In the genomic region with DNA sequence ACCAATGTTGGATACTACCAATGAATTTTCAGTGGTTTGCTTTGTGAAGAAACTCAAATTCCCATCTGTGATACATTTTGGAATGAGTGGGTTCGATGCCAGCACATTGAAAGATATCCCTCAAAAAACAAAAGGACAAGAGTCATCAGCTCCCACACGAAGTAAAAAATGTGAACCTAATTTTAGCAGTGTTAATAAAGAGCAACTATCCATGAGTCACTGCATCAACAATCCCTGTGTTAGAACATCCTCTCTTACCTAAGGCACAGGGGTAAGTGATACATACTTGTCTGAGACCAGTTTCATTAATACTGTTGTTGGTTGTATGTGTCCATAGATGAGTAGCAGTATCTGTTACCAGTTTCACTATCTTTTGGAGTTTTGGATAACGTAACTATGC, we compare ENCODE assay signal across 25 cellular contexts.
DNase-seq lines count a peak whose midpoint lies in the region; ATAC-seq and TF ChIP-seq lines count a peak whose summit lies in the region.
"Had no signal": no experiment of that assay in that cellular context is flagged by ENCODE, and none has a peak within 500 bp of the region (broad histone marks: within the 10 kb centered on the region; RNA-seq: fewer than 3 reads in every experiment).

No MANE protein-coding gene starts in this region.

- DNase-seq in COLO829 (ENCODE audit: low spot score) (peak; percentile 35), RWPE2 (ENCODE audit: low spot score) (no peak), epithelial cell of prostate (ENCODE audit: low read depth, low spot score) (peak; percentile 80), kidney tubule cell (ENCODE audit: low spot score) (peak; percentile 66), NCI-H2081 treated with DMSO at 0.1 percent for 48 hours (lab: John Stamatoyannopoulos, UW) (no peak), testis (no peak), prostate gland (ENCODE audit: low spot score) (no peak)
- DNase-seq: activated CD4-positive, alpha-beta memory T cell treated with anti-CD3 and anti-CD28 coated beads, Interleukin-2, amount 10 ng/mL, durations not matched to agents 7 days and 5 days; activated CD8-positive, alpha-beta memory T cell treated with anti-CD3 and anti-CD28 coated beads, Interleukin-2, amount 50 U/mL, for 48 hours; activated naive CD4-positive, alpha-beta T cell treated with anti-CD3 and anti-CD28 coated beads, Interleukin-2, amount 50 U/mL, for 16 hours; amygdala; CD4-positive, alpha-beta memory T cell; central memory CD4-positive, alpha-beta T cell; DMS 273 treated with DMSO at 0.1 percent for 48 hours; heart left ventricle; mesendoderm; NCI-H2171 treated with DMSO at 0.1 percent for 48 hours; NCI-H526 treated with DMSO at 0.1 percent for 48 hours; RPMI8226; stimulated activated naive CD8-positive, alpha-beta T cell treated with anti-CD3 and anti-CD28 coated beads, Interleukin-15, Interleukin-2, amounts not matched to agents 100 U/mL and 50 U/mL, for 24 hours; thyroid gland had no signal

- H3K9me3 ChIP-seq in RWPE2 (ENCODE audit: severe bottlenecking) (no peaks in the 10 kb centered on the region), testis (no peaks in the 10 kb centered on the region), prostate gland (no peaks in the 10 kb centered on the region)
- H3K9me3 ChIP-seq: thyroid gland had no signal

- no peak overlapping the region for H3K4me3 ChIP-seq in RWPE2 (ENCODE audit: severe bottlenecking)
- H3K4me3 ChIP-seq in testis: no peak overlapping the region
- no peak overlapping the region for H3K4me3 ChIP-seq in prostate gland
- H3K4me3 ChIP-seq: A549, heart left ventricle, thyroid gland had no signal

- TF ChIP-seq CTCF in RWPE2 (IDR thresholded peaks at IDR 0.05; ENCODE audit: poor library complexity, severe bottlenecking): no peak
- TF ChIP-seq CTCF in testis (IDR thresholded peaks at IDR 0.05): no peak
- TF ChIP-seq CTCF in prostate gland (IDR thresholded peaks at IDR 0.05): no peak

- TF ChIP-seq POLR2A in testis (IDR thresholded peaks at IDR 0.05): no peak
- no peak for TF ChIP-seq POLR2A in prostate gland (IDR thresholded peaks at IDR 0.05)

- ATAC-seq in RWPE2 (ENCODE audit: low read depth) (peak; percentile 100), GM19035 (IDR thresholded peaks at IDR 0.05; ENCODE audit: unreplicated experiment) (no peak)
- ATAC-seq: A549; activated T-helper 17 cell treated with anti-CD3 and anti-CD28 coated beads, Interleukin-2, amount 50 U/mL, for 72 hours; heart left ventricle; left lobe of liver; stimulated activated naive CD8-positive, alpha-beta T cell treated with anti-CD3 and anti-CD28 coated beads, Interleukin-15, Interleukin-2, amounts not matched to agents 100 U/mL and 50 U/mL, for 24 hours had no signal

- H3K4me1 ChIP-seq in RWPE2 (ENCODE audit: insufficient read depth, poor library complexity, severe bottlenecking) (peaks cover 7% of the 10 kb centered on the region), testis (no peaks in the 10 kb centered on the region), prostate gland (replicated peaks) (no peaks in the 10 kb centered on the region)
- H3K4me1 ChIP-seq: A549, heart left ventricle, thyroid gland had no signal

- H3K27me3 ChIP-seq in RWPE2 (ENCODE audit: insufficient read depth, poor library complexity, severe bottlenecking) (no peaks in the 10 kb centered on the region), testis (no peaks in the 10 kb centered on the region), prostate gland (replicated peaks; ENCODE audit: insufficient read depth) (no peaks in the 10 kb centered on the region)
- H3K27me3 ChIP-seq: heart left ventricle, thyroid gland had no signal

- intact Hi-C loops in testis (cut with DNase I; ENCODE audit: low total_unique reads) (no loop called here), prostate gland (cut with DNase I) (no loop called here)

- 60 to 63% methylated on average over 3 of the region's 3 CpGs for WGBS in testis, 2 donors
- WGBS in prostate gland: 78% methylated on average over 3 of the region's 3 CpGs

- H3K27ac ChIP-seq in RWPE2 (ENCODE audit: poor library complexity, severe bottlenecking): no peak overlapping the region
- no peak overlapping the region for H3K27ac ChIP-seq in epithelial cell of prostate
- H3K27ac ChIP-seq in testis: no peak overlapping the region
- no peak overlapping the region for H3K27ac ChIP-seq in prostate gland
- H3K27ac ChIP-seq: A549, heart left ventricle, thyroid gland had no signal

- H3K36me3 ChIP-seq in RWPE2 (ENCODE audit: low read depth) (no peaks in the 10 kb centered on the region), testis (ENCODE audit: low read depth, missing control alignments) (no peaks in the 10 kb centered on the region), prostate gland (no peaks in the 10 kb centered on the region)
- H3K36me3 ChIP-seq: heart left ventricle, thyroid gland had no signal

Comparison
In these comparisons a context has a peak if more than half of its experiments do, and no peak if none do; other contexts are left out.
1. DNase-seq: peak in COLO829 (single experiment), epithelial cell of prostate (single experiment) and kidney tubule cell (single experiment); none in RWPE2 (single experiment), NCI-H2081 treated with DMSO at 0.1 percent for 48 hours (single experiment), testis (single experiment) and prostate gland (single experiment).